In genomic region chr16:89092013-89092412, GRCh38 we compare ENCODE assay signal across 22 cellular contexts. TPM values are rescaled to one million over a fixed set of nuclear protein-coding genes. Genes with fewer than 3 reads are reported as not detected.
A peak's percentile ranks its signal among the peaks of the same experiment; 100 is the strongest.
DNase-seq lines count a peak whose midpoint lies in the region; ATAC-seq, FAIRE-seq and TF ChIP-seq lines count a peak whose summit lies in the region.
"Had no signal": no experiment of that assay in that cellular context is flagged by ENCODE, and none has a peak within 500 bp of the region (broad histone marks: within the 10 kb centered on the region; RNA-seq: fewer than 3 reads in every experiment).

No MANE protein-coding gene starts in this region.

- no peak overlapping the region for H3K4me2 ChIP-seq in H9 (ENCODE audit: insufficient read depth, insufficient read length, low read length)
- H3K4me2 ChIP-seq: smooth muscle cell had no signal

- H3K27ac ChIP-seq in H9 (ENCODE audit: insufficient read length, low read depth, low read length): no peak overlapping the region
- H3K27ac ChIP-seq: 22Rv1, dorsolateral prefrontal cortex, tibial artery had no signal

- no peak overlapping the region for H2AK5ac ChIP-seq in H9 (ENCODE audit: insufficient read length, low read length)

- H3K18ac ChIP-seq in H9 (ENCODE audit: insufficient read length, low read depth, low read length): no peak overlapping the region

- no peak overlapping the region for H3K9ac ChIP-seq in H9 (ENCODE audit: extremely low read depth, insufficient read length, low read length)

- no peaks in the 10 kb centered on the region for H3K4me1 ChIP-seq in H9 (ENCODE audit: insufficient read depth, low read length)
- H3K4me1 ChIP-seq: BE2C had no signal

- peaks cover 3% of the 10 kb centered on the region for H3K23me2 ChIP-seq in H9 (ENCODE audit: insufficient read length, low read depth, low read length, poor library complexity, severe bottlenecking)

- no peak overlapping the region for H4K8ac ChIP-seq in H9 (replicated peaks; ENCODE audit: insufficient read length, low read depth, low read length)

- peaks cover 24% of the 10 kb centered on the region for H3K4me1 Mint-ChIP-seq in T-helper 1 cell treated with Interleukin-12 subunit alpha and Interleukin-12 subunit beta and Interleukin-4 antibody, amounts not matched to agents 30 μg/mL and 1 μg/mL, for 36 hours (ENCODE audit: low read depth)
- H3K4me1 Mint-ChIP-seq in H9 (peaks cover 24 to 34% of the 10 kb centered on the region in 2 experiments), nephron progenitor cell (peaks cover 27% of the 10 kb centered on the region)
- H3K4me1 Mint-ChIP-seq in activated naive CD8-positive, alpha-beta T cell treated with anti-CD3 and anti-CD28 coated beads for 36 hours: peaks cover 25% of the 10 kb centered on the region

- H3K36me3 Mint-ChIP-seq in T-helper 1 cell treated with Interleukin-12 subunit alpha and Interleukin-12 subunit beta and Interleukin-4 antibody, amounts not matched to agents 30 μg/mL and 1 μg/mL, for 36 hours (ENCODE audit: low read depth): peaks cover 7% of the 10 kb centered on the region
- H3K36me3 Mint-ChIP-seq in H9 (ENCODE audit: insufficient read depth in 1 of 3, low read depth in 3 of 3): peaks cover 0 to 5% (median 0%) of the 10 kb centered on the region in 3 experiments; a peak in 2 of 7 replicates
- peaks cover 4% of the 10 kb centered on the region for H3K36me3 Mint-ChIP-seq in activated naive CD8-positive, alpha-beta T cell treated with anti-CD3 and anti-CD28 coated beads for 36 hours
- no peaks in the 10 kb centered on the region for H3K36me3 Mint-ChIP-seq in nephron progenitor cell (ENCODE audit: low read depth)

- H3K23ac ChIP-seq in H9 (ENCODE audit: insufficient read length, low read depth, low read length): no peak overlapping the region

- no peak overlapping the region for H2AFZ ChIP-seq in H9 (ENCODE audit: low read length)

- no peak overlapping the region for H2BK5ac ChIP-seq in H9 (ENCODE audit: insufficient read length, low read length)

- H3K4me3 Mint-ChIP-seq in T-helper 1 cell treated with Interleukin-12 subunit alpha and Interleukin-12 subunit beta and Interleukin-4 antibody, amounts not matched to agents 30 μg/mL and 1 μg/mL, for 36 hours: peak overlapping the region; percentile 54
- H3K4me3 Mint-ChIP-seq in H9 (peak overlapping the region; percentile 37 to 58; a peak in 4 of 5 replicates), nephron progenitor cell (peak overlapping the region; percentile 51)
- peak overlapping the region; percentile 3 for H3K4me3 Mint-ChIP-seq in activated naive CD8-positive, alpha-beta T cell treated with anti-CD3 and anti-CD28 coated beads for 36 hours
- H3K4me3 Mint-ChIP-seq: HFFc6 had no signal

- H2BK20ac ChIP-seq in H9 (ENCODE audit: low read depth, low read length, poor library complexity, severe bottlenecking): no peak overlapping the region

- H4K20me1 ChIP-seq in H9 (ENCODE audit: control insufficient read depth, insufficient read depth, insufficient read length): no peaks in the 10 kb centered on the region

- no peak overlapping the region for H3T11ph ChIP-seq in H9 (ENCODE audit: low read length)

- no peak for TF ChIP-seq POLR2A in GM12891 (IDR thresholded peaks at IDR 0.05; ENCODE audit: low read depth, low read length)

- no peaks in the 10 kb centered on the region for H3K9me3 ChIP-seq in H9 (ENCODE audit: control insufficient read depth, low read depth, low read length)
- H3K9me3 ChIP-seq: BE2C, tibial artery had no signal

- H3K27me3 Mint-ChIP-seq in T-helper 1 cell treated with Interleukin-12 subunit alpha and Interleukin-12 subunit beta and Interleukin-4 antibody, amounts not matched to agents 30 μg/mL and 1 μg/mL, for 36 hours (ENCODE audit: low read depth): peaks cover 18% of the 10 kb centered on the region
- H3K27me3 Mint-ChIP-seq in H9 (ENCODE audit: low read depth) (peaks cover 59% of the 10 kb centered on the region), nephron progenitor cell (ENCODE audit: low read depth, poor library complexity) (peaks cover 71% of the 10 kb centered on the region)
- peaks cover 9% of the 10 kb centered on the region for H3K27me3 Mint-ChIP-seq in activated naive CD8-positive, alpha-beta T cell treated with anti-CD3 and anti-CD28 coated beads for 36 hours

- no peak for ATAC-seq in GM18861 (IDR thresholded peaks at IDR 0.05; ENCODE audit: unreplicated experiment)
- ATAC-seq in HG03095 (IDR thresholded peaks at IDR 0.05; ENCODE audit: unreplicated experiment): no peak
- ATAC-seq: esophagus mucosa, left ventricle myocardium superior, Panc1 had no signal

- no peak overlapping the region for H2BK12ac ChIP-seq in H9 (ENCODE audit: insufficient read length, low read depth, low read length)

- H4K5ac ChIP-seq in H9 (ENCODE audit: insufficient read length, low read depth, low read length): no peak overlapping the region

- H3K4ac ChIP-seq in H9 (ENCODE audit: low read depth, low read length): no peak overlapping the region

- peak overlapping the region; percentile 34 for H3K27ac Mint-ChIP-seq in T-helper 1 cell treated with Interleukin-12 subunit alpha and Interleukin-12 subunit beta and Interleukin-4 antibody, amounts not matched to agents 30 μg/mL and 1 μg/mL, for 36 hours
- H3K27ac Mint-ChIP-seq in H9: no peak overlapping the region
- no peak overlapping the region for H3K27ac Mint-ChIP-seq in activated naive CD8-positive, alpha-beta T cell treated with anti-CD3 and anti-CD28 coated beads for 36 hours
- H3K27ac Mint-ChIP-seq in nephron progenitor cell: no peak overlapping the region
- H3K27ac Mint-ChIP-seq: HFFc6 had no signal

- H2BK15ac ChIP-seq in H9 (ENCODE audit: low read depth, low read length): no peak overlapping the region

- H2BK120ac ChIP-seq in H9 (ENCODE audit: low read depth, low read length, poor library complexity, severe bottlenecking): no peak overlapping the region

- no peaks in the 10 kb centered on the region; the same call in 1 of the 2 replicates for H3K27me3 ChIP-seq in H9 (ENCODE audit: insufficient read depth, low read length)

- no peak overlapping the region for H3K14ac ChIP-seq in H9 (ENCODE audit: insufficient read depth, low read length)

- no peak overlapping the region for H4K91ac ChIP-seq in H9 (ENCODE audit: insufficient read length, low read depth, low read length)

- no CpG with 5 or more reads among the region's 7 CpGs for WGBS in H9 (ENCODE audit: extremely low coverage, insufficient read length, low lambda C conversion rate)

- no peak for FAIRE-seq in GM12891 (lab: Jason Lieb, UNC)
- FAIRE-seq: bronchial epithelial cell, TTC549 had no signal

- TF ChIP-seq CTCF in H9 (conservative IDR thresholded peaks at IDR 0.05): no peak
- TF ChIP-seq CTCF in nephron progenitor cell (IDR thresholded peaks at IDR 0.05): no peak

- DNase-seq in T-helper 1 cell: no peak
- no peak for DNase-seq in H9
- no peak for DNase-seq in activated naive CD8-positive, alpha-beta T cell treated with anti-CD3 and anti-CD28 coated beads for 36 hours
- DNase-seq in nephron progenitor cell: no peak
- no peak for DNase-seq in GM12891 (ENCODE audit: insufficient read length, low spot score)
- DNase-seq: activated naive CD4-positive, alpha-beta T cell treated with Interleukin-2 at 50 U/mL for 16 hours; BE2C; DMS79 treated with DMSO at 0.1 percent for 48 hours; dorsolateral prefrontal cortex; HFFc6; left ventricle myocardium superior; NCI-H1436; tibial artery had no signal

- H3K9me3 Mint-ChIP-seq in T-helper 1 cell treated with Interleukin-12 subunit alpha and Interleukin-12 subunit beta and Interleukin-4 antibody, amounts not matched to agents 30 μg/mL and 1 μg/mL, for 36 hours: no peaks in the 10 kb centered on the region
- H3K9me3 Mint-ChIP-seq in H9: no peaks in the 10 kb centered on the region
- no peaks in the 10 kb centered on the region for H3K9me3 Mint-ChIP-seq in activated naive CD8-positive, alpha-beta T cell treated with anti-CD3 and anti-CD28 coated beads for 36 hours
- H3K9me3 Mint-ChIP-seq in nephron progenitor cell: no peaks in the 10 kb centered on the region
- H3K9me3 Mint-ChIP-seq: HFFc6 had no signal

- H3K56ac ChIP-seq in H9 (ENCODE audit: insufficient read length, low read depth, low read length): no peak overlapping the region

- no peaks in the 10 kb centered on the region; the same call in 1 of the 2 replicates for H3K79me2 ChIP-seq in H9 (ENCODE audit: insufficient read depth, low read length)

- H3K79me1 ChIP-seq in H9 (ENCODE audit: insufficient read depth, low read depth, low read length, poor library complexity, severe bottlenecking): no peaks in the 10 kb centered on the region

TF ChIP-seq in GM12891, 5 proteins besides CTCF, POLR2A, EP300 and RAD21:
- TF ChIP-seq SPI1 (IDR thresholded peaks at IDR 0.05; ENCODE audit: low read depth, low read length): no peak
- TF ChIP-seq PAX5 (IDR thresholded peaks at IDR 0.05; ENCODE audit: insufficient read depth, low read length, severe bottlenecking): no peak
- no peak for TF ChIP-seq POLR2AphosphoS5 (IDR thresholded peaks at IDR 0.05; ENCODE audit: low read depth, low read length)
- TF ChIP-seq TAF1 (IDR thresholded peaks at IDR 0.05; ENCODE audit: low read depth, low read length): no peak
- no peak for TF ChIP-seq POU2F2 (IDR thresholded peaks at IDR 0.05; ENCODE audit: low read depth, low read length)

RNA-seq across cellular contexts. Expression of gene ACSF3, which starts 1.6 kb away (rescaled TPM):
- total RNA-seq in H9 (2021): 22.3 and 31.3 TPM in 2 replicates
- 10 to 100 TPM; 32.1 to 38.4 TPM for total RNA-seq in activated naive CD8-positive, alpha-beta T cell treated with anti-CD3 and anti-CD28 coated beads for 36 hours
- 24.9 TPM for polyA plus RNA-seq in GM12891 (2012; ENCODE audit: low read depth, missing spikeins)

Comparison
In these comparisons a context has a peak if more than half of its experiments do, and no peak if none do; other contexts are left out.
1. H3K4me3 Mint-ChIP-seq: peak in every context shown above with its lines; median percentile 54 in T-helper 1 cell treated with Interleukin-12 subunit alpha and Interleukin-12 subunit beta and Interleukin-4 antibody, amounts not matched to agents 30 μg/mL and 1 μg/mL, for 36 hours; 51 in nephron progenitor cell; 48 in H9; 3 in activated naive CD8-positive, alpha-beta T cell treated with anti-CD3 and anti-CD28 coated beads for 36 hours.